21 cellular contexts compared by ENCODE assay signal in the genomic region with DNA sequence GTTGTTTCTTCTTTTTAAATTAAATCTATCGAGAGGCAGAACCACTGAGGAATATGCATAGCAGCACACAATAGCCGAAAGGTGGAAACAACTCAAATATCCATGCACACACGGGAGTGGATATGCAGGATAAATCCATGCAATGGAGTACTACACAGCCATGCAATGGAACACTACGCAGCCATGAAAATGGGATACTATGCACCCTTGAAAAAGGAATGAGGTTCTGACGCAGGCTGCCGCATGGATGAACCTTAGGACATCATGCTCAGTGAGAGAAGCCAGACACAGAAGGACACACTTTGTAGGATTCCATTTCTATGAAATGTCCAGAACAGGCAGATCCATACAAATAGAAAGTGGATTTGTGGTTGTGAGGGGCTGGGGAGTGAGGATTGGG. TPM values are rescaled to one million over a fixed set of nuclear protein-coding genes. Genes with fewer than 3 reads are reported as not detected.
A peak's percentile ranks its signal among the peaks of the same experiment; 100 is the strongest.
DNase-seq lines count a peak whose midpoint lies in the region; ATAC-seq and TF ChIP-seq lines count a peak whose summit lies in the region.
"Had no signal": no experiment of that assay in that cellular context is flagged by ENCODE, and none has a peak within 500 bp of the region (broad histone marks: within the 10 kb centered on the region; RNA-seq: fewer than 3 reads in every experiment).

No MANE protein-coding gene starts in this region.

- TF ChIP-seq CTCF in CD8-positive, alpha-beta T cell (IDR thresholded peaks at IDR 0.05): no peak

- peaks cover 11% of the 10 kb centered on the region for H3K9me3 ChIP-seq in CD8-positive, alpha-beta T cell (ENCODE audit: low read length)
- H3K9me3 ChIP-seq in T-helper 17 cell (ENCODE audit: control insufficient read depth, low read length, poor library complexity, severe bottlenecking): no peaks in the 10 kb centered on the region
- H3K9me3 ChIP-seq: right lobe of liver, SJCRH30, testis had no signal

- H3K27ac Mint-ChIP-seq in CD8-positive, alpha-beta T cell: peak overlapping the region; percentile 96
- H3K27ac Mint-ChIP-seq in T-helper 17 cell: peak overlapping the region; percentile 93
- H3K27ac Mint-ChIP-seq in central memory CD8-positive, alpha-beta T cell (ENCODE audit: low read depth): peak overlapping the region; percentile 100
- H3K27ac Mint-ChIP-seq in stimulated activated effector memory CD8-positive, alpha-beta T cell treated with anti-CD3 and anti-CD28 coated beads, Interleukin-12 subunit alpha, Interleukin-12 subunit beta, amount 100 ng/mL, for 72 hours: peak overlapping the region; percentile 92
- H3K27ac Mint-ChIP-seq: HFFc6 had no signal

- H3K27me3 ChIP-seq in CD8-positive, alpha-beta T cell (ENCODE audit: insufficient read depth, low read length): no peaks in the 10 kb centered on the region
- H3K27me3 ChIP-seq: hepatocyte, right lobe of liver, SJCRH30, testis had no signal

- CTCF ChIA-PET in CD8-positive, alpha-beta T cell (lab: Charles Lee): no interaction called here

- DNase-seq in CD8-positive, alpha-beta T cell: no peak
- DNase-seq in T-helper 17 cell (no peak), SKM-1 (lab: John Stamatoyannopoulos, UW; ENCODE audit: unreplicated experiment) (no peak), glomerular visceral epithelial cell (ENCODE audit: extremely low spot score) (no peak), NCI-H1417 (lab: John Stamatoyannopoulos, UW) (no peak)
- DNase-seq in central memory CD8-positive, alpha-beta T cell (ENCODE audit: low spot score in 2 of 2): no peak
- peak in 1 of 2 donors; percentile 50 for DNase-seq in stimulated activated effector memory CD8-positive, alpha-beta T cell treated with anti-CD3 and anti-CD28 coated beads, Interleukin-12 subunit alpha, Interleukin-12 subunit beta, amount 100 ng/mL, for 72 hours (ENCODE audit: low spot score in 2 of 2)
- DNase-seq: HFFc6; kidney glomerular epithelial cell; MG63; NCI-H1930; NCI-H524; nucleus accumbens; SJCRH30; stimulated activated CD4-positive, alpha-beta T cell treated with anti-CD3 and anti-CD28 coated beads, Interleukin-1b, Interleukin-23, amount 100 ng/mL, for 48 hours; testis had no signal

- intact Hi-C loops in CD8-positive, alpha-beta T cell (cut with DNase I, micrococcal nuclease): loop anchor here (1.0 to 2.0 kb wide), 5 partner anchors 15 to 35 kb away; a partner anchor contains a TSS

- peaks cover 9% of the 10 kb centered on the region for H3K36me3 Mint-ChIP-seq in CD8-positive, alpha-beta T cell
- peaks cover 8% of the 10 kb centered on the region for H3K36me3 Mint-ChIP-seq in T-helper 17 cell (ENCODE audit: low read depth)
- peaks cover 14% of the 10 kb centered on the region for H3K36me3 Mint-ChIP-seq in central memory CD8-positive, alpha-beta T cell (ENCODE audit: insufficient read depth)
- H3K36me3 Mint-ChIP-seq in stimulated activated effector memory CD8-positive, alpha-beta T cell treated with anti-CD3 and anti-CD28 coated beads, Interleukin-12 subunit alpha, Interleukin-12 subunit beta, amount 100 ng/mL, for 72 hours: peaks cover 7% of the 10 kb centered on the region

- POLR2A ChIA-PET in CD8-positive, alpha-beta T cell (lab: Charles Lee): no interaction called here

- H3K36me3 ChIP-seq in CD8-positive, alpha-beta T cell (ENCODE audit: insufficient read depth, low read length): no peaks in the 10 kb centered on the region
- H3K36me3 ChIP-seq: MG63, right lobe of liver, SJCRH30 had no signal

- peak overlapping the region; percentile 61 for H3K27ac ChIP-seq in CD8-positive, alpha-beta T cell (ENCODE audit: low read depth, low read length)
- H3K27ac ChIP-seq: C4-2B, hepatocyte, right lobe of liver, SJCRH30, testis had no signal

- peaks cover 57% of the 10 kb centered on the region for H3K4me1 Mint-ChIP-seq in CD8-positive, alpha-beta T cell (ENCODE audit: low read depth)
- H3K4me1 Mint-ChIP-seq in T-helper 17 cell: peaks cover 35% of the 10 kb centered on the region
- peaks cover 54% of the 10 kb centered on the region for H3K4me1 Mint-ChIP-seq in central memory CD8-positive, alpha-beta T cell
- peaks cover 41% of the 10 kb centered on the region for H3K4me1 Mint-ChIP-seq in stimulated activated effector memory CD8-positive, alpha-beta T cell treated with anti-CD3 and anti-CD28 coated beads, Interleukin-12 subunit alpha, Interleukin-12 subunit beta, amount 100 ng/mL, for 72 hours

- peak overlapping the region; percentile 66 for H3K4me3 Mint-ChIP-seq in CD8-positive, alpha-beta T cell
- H3K4me3 Mint-ChIP-seq in T-helper 17 cell: peak overlapping the region; percentile 54
- peak overlapping the region; percentile 55 for H3K4me3 Mint-ChIP-seq in central memory CD8-positive, alpha-beta T cell
- peak overlapping the region; percentile 54 for H3K4me3 Mint-ChIP-seq in stimulated activated effector memory CD8-positive, alpha-beta T cell treated with anti-CD3 and anti-CD28 coated beads, Interleukin-12 subunit alpha, Interleukin-12 subunit beta, amount 100 ng/mL, for 72 hours
- H3K4me3 Mint-ChIP-seq: HFFc6 had no signal

- H3K4me3 ChIP-seq in CD8-positive, alpha-beta T cell (ENCODE audit: low read depth, low read length): peak overlapping the region; percentile 1
- H3K4me3 ChIP-seq: hepatocyte, MG63, right lobe of liver, SJCRH30, testis had no signal

- no peak for ATAC-seq in CD8-positive, alpha-beta T cell
- ATAC-seq in T-helper 17 cell: no peak
- no peak for ATAC-seq in central memory CD8-positive, alpha-beta T cell (replicated peaks; ENCODE audit: extremely low read depth, poor library complexity, severe bottlenecking)
- no peak for ATAC-seq in stimulated activated effector memory CD8-positive, alpha-beta T cell treated with anti-CD3 and anti-CD28 coated beads, Interleukin-12 subunit alpha, Interleukin-12 subunit beta, amount 100 ng/mL, for 72 hours

- H3K4me1 ChIP-seq in CD8-positive, alpha-beta T cell (ENCODE audit: insufficient read depth, low read length): peaks cover 58% of the 10 kb centered on the region
- H3K4me1 ChIP-seq: right lobe of liver, SJCRH30, testis had no signal

- no peaks in the 10 kb centered on the region for H3K27me3 Mint-ChIP-seq in CD8-positive, alpha-beta T cell (ENCODE audit: low read depth)
- no peaks in the 10 kb centered on the region for H3K27me3 Mint-ChIP-seq in T-helper 17 cell
- no peaks in the 10 kb centered on the region for H3K27me3 Mint-ChIP-seq in central memory CD8-positive, alpha-beta T cell

- H3K9me3 Mint-ChIP-seq in CD8-positive, alpha-beta T cell: peaks cover 10% of the 10 kb centered on the region
- peaks cover 24% of the 10 kb centered on the region for H3K9me3 Mint-ChIP-seq in central memory CD8-positive, alpha-beta T cell
- peaks cover 7% of the 10 kb centered on the region for H3K9me3 Mint-ChIP-seq in stimulated activated effector memory CD8-positive, alpha-beta T cell treated with anti-CD3 and anti-CD28 coated beads, Interleukin-12 subunit alpha, Interleukin-12 subunit beta, amount 100 ng/mL, for 72 hours

RNA-seq across cellular contexts. Expression of a gene that starts 18.4 kb away (rescaled TPM):
- 100 to 1,000 TPM; 196 to 197 TPM for total RNA-seq in CD8-positive, alpha-beta T cell
- total RNA-seq in T-helper 17 cell: 100 to 1,000 TPM; 131 to 141 TPM
- total RNA-seq: bronchial epithelial cell, HFFc6 had no signal

RNA-seq across cellular contexts. Expression of a gene that starts 36.0 kb away (rescaled TPM):
- 100 to 1,000 TPM; 193 to 209 TPM for total RNA-seq in CD8-positive, alpha-beta T cell
- total RNA-seq in T-helper 17 cell: 100 to 1,000 TPM in 1 of 2 donors, 10 to 100 TPM in 1; 98.7 to 102 TPM

RNA-seq across cellular contexts. Expression of a gene that starts 59.5 kb away (rescaled TPM):
- 1 to 10 TPM in 1 of 2 experiments, under 1 TPM in 1; 0.49 to 1.8 TPM for total RNA-seq in CD8-positive, alpha-beta T cell
- total RNA-seq in T-helper 17 cell: under 1 TPM; 0.52 to 0.57 TPM
- total RNA-seq: hepatocyte, mesenteric fat pad, SJCRH30 had no signal
